Comparison of ENCODE assay signal across 1 cellular context in genomic region chr12:2288875-2289274, GRCh38.
TF ChIP-seq lines count a peak whose summit lies in the region.

No MANE protein-coding gene starts in this region.

TF ChIP-seq in SK-N-SH, 30 proteins besides CTCF, POLR2A, EP300 and RAD21:
- TF ChIP-seq, protein P1, sequence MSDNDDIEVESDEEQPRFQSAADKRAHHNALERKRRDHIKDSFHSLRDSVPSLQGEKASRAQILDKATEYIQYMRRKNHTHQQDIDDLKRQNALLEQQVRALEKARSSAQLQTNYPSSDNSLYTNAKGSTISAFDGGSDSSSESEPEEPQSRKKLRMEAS (IDR thresholded peaks at IDR 0.05; ENCODE audit: low read depth) = no peak
- TF ChIP-seq MXI1 (IDR thresholded peaks at IDR 0.05; ENCODE audit: low read depth, low read length) (peak; percentile 62; the same call in 1 of the 2 replicates), RFX5 (IDR thresholded peaks at IDR 0.05; ENCODE audit: low read length) (no peak), TCF12 (IDR thresholded peaks at IDR 0.05) (peak; percentile 32; the same call in 1 of the 2 replicates), YY1 (IDR thresholded peaks at IDR 0.05; ENCODE audit: low read depth) (no peak), CHD2 (IDR thresholded peaks at IDR 0.05; ENCODE audit: low read length, partially characterized antibody) (peak; percentile 62), RCOR1 (IDR thresholded peaks at IDR 0.05; ENCODE audit: low read length) (peak; percentile 74), TAF1 (IDR thresholded peaks at IDR 0.05; ENCODE audit: borderline replicate concordance, low read depth, low read length) (no peak), REST (IDR thresholded peaks at IDR 0.05; ENCODE audit: low read depth, low read length) (no peak), NRF1 (IDR thresholded peaks at IDR 0.05; ENCODE audit: low read depth, low read length) (no peak), FOXJ3 (CRISPR knock-in tag; IDR thresholded peaks at IDR 0.05) (peak; percentile 48; the same call in 1 of the 2 replicates)
- TF ChIP-seq, protein P2, sequence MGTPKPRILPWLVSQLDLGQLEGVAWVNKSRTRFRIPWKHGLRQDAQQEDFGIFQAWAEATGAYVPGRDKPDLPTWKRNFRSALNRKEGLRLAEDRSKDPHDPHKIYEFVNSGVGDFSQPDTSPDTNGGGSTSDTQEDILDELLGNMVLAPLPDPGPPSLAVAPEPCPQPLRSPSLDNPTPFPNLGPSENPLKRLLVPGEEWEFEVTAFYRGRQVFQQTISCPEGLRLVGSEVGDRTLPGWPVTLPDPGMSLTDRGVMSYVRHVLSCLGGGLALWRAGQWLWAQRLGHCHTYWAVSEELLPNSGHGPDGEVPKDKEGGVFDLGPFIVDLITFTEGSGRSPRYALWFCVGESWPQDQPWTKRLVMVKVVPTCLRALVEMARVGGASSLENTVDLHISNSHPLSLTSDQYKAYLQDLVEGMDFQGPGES (IDR thresholded peaks at IDR 0.05; ENCODE audit: low read depth, low read length) = no peak
- TF ChIP-seq, protein P3, sequence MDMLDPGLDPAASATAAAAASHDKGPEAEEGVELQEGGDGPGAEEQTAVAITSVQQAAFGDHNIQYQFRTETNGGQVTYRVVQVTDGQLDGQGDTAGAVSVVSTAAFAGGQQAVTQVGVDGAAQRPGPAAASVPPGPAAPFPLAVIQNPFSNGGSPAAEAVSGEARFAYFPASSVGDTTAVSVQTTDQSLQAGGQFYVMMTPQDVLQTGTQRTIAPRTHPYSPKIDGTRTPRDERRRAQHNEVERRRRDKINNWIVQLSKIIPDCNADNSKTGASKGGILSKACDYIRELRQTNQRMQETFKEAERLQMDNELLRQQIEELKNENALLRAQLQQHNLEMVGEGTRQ (IDR thresholded peaks at IDR 0.05; ENCODE audit: borderline replicate concordance, low read depth, low read length) = no peak
